13 cellular contexts compared by ENCODE assay signal in the genomic region with DNA sequence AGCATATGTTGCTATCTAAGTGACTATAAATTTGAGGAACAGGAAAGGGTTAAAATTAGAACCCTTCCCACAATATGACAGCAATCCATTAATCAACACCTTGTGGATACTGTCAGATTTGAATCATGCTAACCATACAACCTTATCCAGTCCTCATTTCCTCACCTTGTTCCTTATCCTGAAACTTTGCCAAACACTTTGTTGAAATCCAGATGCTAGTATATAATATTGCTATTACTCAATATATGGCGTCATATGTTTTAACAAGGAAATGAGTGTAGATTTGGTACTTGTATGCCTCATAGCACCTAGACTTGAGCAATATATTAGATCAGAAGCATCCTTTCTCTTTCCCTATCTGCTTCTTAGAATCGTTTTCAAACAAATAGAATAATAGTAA.
A peak's percentile ranks its signal among the peaks of the same experiment; 100 is the strongest.
DNase-seq lines count a peak whose midpoint lies in the region; ATAC-seq, FAIRE-seq and TF ChIP-seq lines count a peak whose summit lies in the region.
"Had no signal": no experiment of that assay in that cellular context is flagged by ENCODE, and none has a peak within 500 bp of the region (broad histone marks: within the 10 kb centered on the region; RNA-seq: fewer than 3 reads in every experiment).

No MANE protein-coding gene starts in this region.

- H3K9me1 ChIP-seq in keratinocyte (ENCODE audit: control insufficient read depth, extremely low read depth, insufficient read depth, low read length), result no peaks in the 10 kb centered on the region

- H3K27ac Mint-ChIP-seq in activated CD4-positive, alpha-beta T cell treated with anti-CD3 and anti-CD28 coated beads, Interleukin-2, amount 10 ng/mL, durations not matched to agents 24 days and 14 days, result no peak overlapping the region
- H3K27ac Mint-ChIP-seq: activated naive CD4-positive, alpha-beta T cell treated with anti-CD3 and anti-CD28 coated beads, Interleukin-2, amount 10 ng/mL, durations not matched to agents 7 days and 5 days had no signal

- H3K4me3 ChIP-seq in left ventricle myocardium inferior, result no peak overlapping the region
- no peak overlapping the region for H3K4me3 ChIP-seq in astrocyte of the spinal cord (ENCODE audit: low read depth, low read length)
- H3K4me3 ChIP-seq in keratinocyte (ENCODE audit: control insufficient read depth in 2 of 3, extremely low read depth in 1 of 3, insufficient read depth in 2 of 3, low read depth in 1 of 3, low read length in 3 of 3), result no peak overlapping the region
- H3K4me3 ChIP-seq in gastroesophageal sphincter, result no peak overlapping the region
- H3K4me3 ChIP-seq: SJCRH30 had no signal

- peak overlapping the region; percentile 77 for H3K27ac ChIP-seq in left ventricle myocardium inferior (replicated peaks)
- H3K27ac ChIP-seq in keratinocyte (ENCODE audit: control insufficient read depth, insufficient read depth, low read length), result peak overlapping the region; percentile 4
- peak overlapping the region in 2 of 4 donors; percentile 31 to 59 for H3K27ac ChIP-seq in gastroesophageal sphincter
- H3K27ac ChIP-seq: SJCRH30 had no signal

- peak; percentile 48 for FAIRE-seq in keratinocyte (lab: Jason Lieb, UNC)

- no peaks in the 10 kb centered on the region for H3K9me3 Mint-ChIP-seq in activated CD4-positive, alpha-beta T cell treated with anti-CD3 and anti-CD28 coated beads, Interleukin-2, amount 10 ng/mL, durations not matched to agents 24 days and 14 days
- H3K9me3 Mint-ChIP-seq: activated naive CD4-positive, alpha-beta T cell treated with anti-CD3 and anti-CD28 coated beads, Interleukin-2, amount 10 ng/mL, durations not matched to agents 7 days and 5 days had no signal

- H3K27me3 ChIP-seq in left ventricle myocardium inferior (ENCODE audit: low read depth), result no peaks in the 10 kb centered on the region
- H3K27me3 ChIP-seq in keratinocyte (ENCODE audit: control insufficient read depth, extremely low read depth, insufficient read depth, low read length), result no peaks in the 10 kb centered on the region
- H3K27me3 ChIP-seq in gastroesophageal sphincter, result no peaks in the 10 kb centered on the region
- H3K27me3 ChIP-seq: SJCRH30 had no signal

- H4K20me1 ChIP-seq in keratinocyte (ENCODE audit: control insufficient read depth, extremely low read depth, insufficient read depth, low read length), result no peaks in the 10 kb centered on the region

- in situ Hi-C loops in astrocyte of the spinal cord (cut with HindIII; ENCODE audit: low sequenced_read_pairs), result no loop called here

- TF ChIP-seq CTCF in left ventricle myocardium inferior (IDR thresholded peaks at IDR 0.05; ENCODE audit: borderline replicate concordance), result no peak
- TF ChIP-seq CTCF in astrocyte of the spinal cord (IDR thresholded peaks at IDR 0.05; ENCODE audit: low read depth, low read length), result no peak
- TF ChIP-seq CTCF in keratinocyte (optimal IDR thresholded peaks at IDR 0.05 in 1 of 3, IDR thresholded peaks at IDR 0.05 in 1 of 3, conservative IDR thresholded peaks at IDR 0.05 in 1 of 3; ENCODE audit: extremely low read depth in 1 of 3, insufficient read depth in 2 of 3, low read length in 3 of 3), result no peak
- no peak for TF ChIP-seq CTCF in gastroesophageal sphincter (IDR thresholded peaks at IDR 0.05)

- intact Hi-C loops in left ventricle myocardium inferior (cut with micrococcal nuclease) (no loop called here), Right ventricle myocardium superior (cut with DNase I) (no loop called here)
- intact Hi-C loops in activated CD4-positive, alpha-beta T cell treated with anti-CD3 and anti-CD28 coated beads, Interleukin-2, amount 10 ng/mL, durations not matched to agents 24 days and 14 days (cut with micrococcal nuclease), result no loop called here

- H2AFZ ChIP-seq in keratinocyte (ENCODE audit: control insufficient read depth, low read length), result no peak overlapping the region

- no peak overlapping the region for H3K4me2 ChIP-seq in keratinocyte (ENCODE audit: control insufficient read depth, extremely low read depth, insufficient read depth, low read depth, low read length)

- H3K27me3 Mint-ChIP-seq in activated CD4-positive, alpha-beta T cell treated with anti-CD3 and anti-CD28 coated beads, Interleukin-2, amount 10 ng/mL, durations not matched to agents 24 days and 14 days, result peaks cover 9% of the 10 kb centered on the region

- DNase-seq in left ventricle myocardium inferior, result no peak
- no peak for DNase-seq in Right ventricle myocardium superior
- peak; percentile 26 for DNase-seq in astrocyte of the spinal cord (ENCODE audit: low read depth, low spot score)
- DNase-seq in keratinocyte (ENCODE audit: low read depth, low spot score), result peak; percentile 70
- no peak for DNase-seq in foreskin melanocyte
- DNase-seq in activated CD4-positive, alpha-beta T cell treated with anti-CD3 and anti-CD28 coated beads, Interleukin-2, amount 10 ng/mL, durations not matched to agents 24 days and 14 days, result no peak
- DNase-seq in NCI-H748 treated with DMSO at 0.1 percent for 48 hours (lab: John Stamatoyannopoulos, UW), result no peak
- DNase-seq: activated CD4-positive, alpha-beta T cell treated with anti-CD3 and anti-CD28 coated beads, Interleukin-2, amount 50 U/mL, for 48 hours; activated naive CD4-positive, alpha-beta T cell treated with anti-CD3 and anti-CD28 coated beads, Interleukin-2, amount 10 ng/mL, durations not matched to agents 7 days and 5 days; effector CD4-positive, alpha-beta T cell; NCI-H146; SJCRH30 had no signal

- H3K36me3 ChIP-seq in left ventricle myocardium inferior, result no peaks in the 10 kb centered on the region
- no peaks in the 10 kb centered on the region for H3K36me3 ChIP-seq in keratinocyte (ENCODE audit: control insufficient read depth in 2 of 2, extremely low read depth in 1 of 2, insufficient read depth in 2 of 2, low read length in 2 of 2)
- H3K36me3 ChIP-seq in gastroesophageal sphincter, result no peaks in the 10 kb centered on the region
- H3K36me3 ChIP-seq: SJCRH30 had no signal

- no peaks in the 10 kb centered on the region for H3K79me2 ChIP-seq in keratinocyte (ENCODE audit: control insufficient read depth, insufficient read depth, low read length)

- H3K36me3 Mint-ChIP-seq in activated CD4-positive, alpha-beta T cell treated with anti-CD3 and anti-CD28 coated beads, Interleukin-2, amount 10 ng/mL, durations not matched to agents 24 days and 14 days (ENCODE audit: low read depth), result no peaks in the 10 kb centered on the region
- H3K36me3 Mint-ChIP-seq: activated naive CD4-positive, alpha-beta T cell treated with anti-CD3 and anti-CD28 coated beads, Interleukin-2, amount 10 ng/mL, durations not matched to agents 7 days and 5 days had no signal

- peaks cover 24% of the 10 kb centered on the region for H3K4me1 ChIP-seq in left ventricle myocardium inferior
- peaks cover 14% of the 10 kb centered on the region for H3K4me1 ChIP-seq in keratinocyte (ENCODE audit: control insufficient read depth, extremely low read depth, insufficient read depth, low read length)
- H3K4me1 ChIP-seq in gastroesophageal sphincter, result peaks cover 0 to 3% (median 0%) of the 10 kb centered on the region in 3 donors
- H3K4me1 ChIP-seq: SJCRH30 had no signal

- H3K4me3 Mint-ChIP-seq in activated CD4-positive, alpha-beta T cell treated with anti-CD3 and anti-CD28 coated beads, Interleukin-2, amount 10 ng/mL, durations not matched to agents 24 days and 14 days, result no peak overlapping the region
- H3K4me3 Mint-ChIP-seq: activated naive CD4-positive, alpha-beta T cell treated with anti-CD3 and anti-CD28 coated beads, Interleukin-2, amount 10 ng/mL, durations not matched to agents 7 days and 5 days had no signal

- TF ChIP-seq EP300 in gastroesophageal sphincter (IDR thresholded peaks at IDR 0.05), result no peak

- H3K4me1 Mint-ChIP-seq in activated CD4-positive, alpha-beta T cell treated with anti-CD3 and anti-CD28 coated beads, Interleukin-2, amount 10 ng/mL, durations not matched to agents 24 days and 14 days, result no peaks in the 10 kb centered on the region
- H3K4me1 Mint-ChIP-seq: activated naive CD4-positive, alpha-beta T cell treated with anti-CD3 and anti-CD28 coated beads, Interleukin-2, amount 10 ng/mL, durations not matched to agents 7 days and 5 days had no signal

- H3K9me3 ChIP-seq in left ventricle myocardium inferior (replicated peaks) (no peaks in the 10 kb centered on the region), keratinocyte (ENCODE audit: control insufficient read depth, low read depth, low read length) (no peaks in the 10 kb centered on the region), gastroesophageal sphincter (no peaks in the 10 kb centered on the region)
- H3K9me3 ChIP-seq: SJCRH30 had no signal

- no peak for TF ChIP-seq POLR2A in gastroesophageal sphincter (IDR thresholded peaks at IDR 0.05)

- dilution Hi-C loops in keratinocyte (cut with MboI; ENCODE audit: extremely low pct_ligation_motif_present, low sequenced_read_pairs), result no loop called here

- 8 to 23% methylated on average over 2 of the region's 2 CpGs for WGBS in gastroesophageal sphincter (ENCODE audit: low coverage in 1 of 2), 2 donors

- no peak overlapping the region for H3K9ac ChIP-seq in keratinocyte (ENCODE audit: control insufficient read depth, extremely low read depth, insufficient read depth, low read length)

- ATAC-seq in Right ventricle myocardium superior (ENCODE audit: poor library complexity), result no peak
- no peak for ATAC-seq in gastroesophageal sphincter

Comparison
In these comparisons a context has a peak if more than half of its experiments do, and no peak if none do; other contexts are left out.
1. DNase-seq: peak in astrocyte of the spinal cord (single experiment) and keratinocyte (single experiment); none in left ventricle myocardium inferior (single experiment), Right ventricle myocardium superior (single experiment), foreskin melanocyte (single experiment), activated CD4-positive, alpha-beta T cell treated with anti-CD3 and anti-CD28 coated beads, Interleukin-2, amount 10 ng/mL, durations not matched to agents 24 days and 14 days (single experiment) and NCI-H748 treated with DMSO at 0.1 percent for 48 hours (single experiment).